Comparison of ENCODE assay signal across 2 cellular contexts in genomic region chr5:10198021-10198420, GRCh38.
TF ChIP-seq lines count a peak whose summit lies in the region.

No MANE protein-coding gene starts in this region.

TF ChIP-seq in HEK293, 187 proteins besides CTCF, POLR2A, EP300 and RAD21:
- no peak for TF ChIP-seq ZNF623 (tag by site-specific recombination; IDR thresholded peaks at IDR 0.05)
- TF ChIP-seq HOXC10 (CRISPR knock-in tag; IDR thresholded peaks at IDR 0.05) = no peak
- no peak for TF ChIP-seq ZNF19 (tag by site-specific recombination; IDR thresholded peaks at IDR 0.05; ENCODE audit: low read depth)
- no peak for TF ChIP-seq ZNF596 (tag by site-specific recombination; IDR thresholded peaks at IDR 0.05)
- TF ChIP-seq ZNF707 (tag by site-specific recombination; IDR thresholded peaks at IDR 0.05) = peak; percentile 96

TF ChIP-seq in K562, 482 proteins besides CTCF, POLR2A, EP300 and RAD21:
- peak; percentile 94 for TF ChIP-seq ZNF707 (CRISPR knock-in tag; conservative IDR thresholded peaks at IDR 0.05)
- no peak for TF ChIP-seq ZNF282 (CRISPR knock-in tag; IDR thresholded peaks at IDR 0.05)
